Comparison of ENCODE assay signal across 20 cellular contexts in genomic region chr4:6534050-6534449, GRCh38. TPM values are rescaled to one million over a fixed set of nuclear protein-coding genes. Genes with fewer than 3 reads are reported as not detected.
DNase-seq lines count a peak whose midpoint lies in the region; ATAC-seq, FAIRE-seq and TF ChIP-seq lines count a peak whose summit lies in the region.
"Had no signal": no experiment of that assay in that cellular context is flagged by ENCODE, and none has a peak within 500 bp of the region (broad histone marks: within the 10 kb centered on the region; RNA-seq: fewer than 3 reads in every experiment).

No MANE protein-coding gene starts in this region.

- WGBS in HepG2 (ENCODE audit: low lambda C conversion rate): 90% methylated on average over 1 of the region's 1 CpG
- 100% methylated on average over 1 of the region's 1 CpG for WGBS in right lobe of liver (ENCODE audit: insufficient coverage, low coverage, low lambda C conversion rate, missing lambda C conversion rate)
- 71% methylated on average over 1 of the region's 1 CpG for WGBS in K562 (ENCODE audit: insufficient coverage, low coverage, missing lambda C conversion rate)
- WGBS in neuronal stem cell (ENCODE audit: extremely low coverage in 2 of 2, insufficient read length in 2 of 2, insufficient replicate concordance in 1 of 2), 2 donors: 100% methylated on average over 1 of the region's 1 CpG; no CpG with 5 or more reads in 1 of the 2 donors

- H2BK15ac ChIP-seq in neuronal stem cell (ENCODE audit: low read length): no peak overlapping the region

- H2BK12ac ChIP-seq in neuronal stem cell (ENCODE audit: low read length): no peak overlapping the region

- intact Hi-C loops in HepG2 (cut with micrococcal nuclease; ENCODE audit: unreplicated experiment): no loop called here
- intact Hi-C loops in right lobe of liver (cut with DNase I): no loop called here
- intact Hi-C loops in K562 (cut with micrococcal nuclease): no loop called here

- H2BK5ac ChIP-seq in neuronal stem cell (ENCODE audit: low read length): no peak overlapping the region

- H2AFZ ChIP-seq in HepG2 (ENCODE audit: low read length): no peak overlapping the region
- no peak overlapping the region for H2AFZ ChIP-seq in K562 (ENCODE audit: low read depth, low read length)
- no peak overlapping the region for H2AFZ ChIP-seq in neuronal stem cell (ENCODE audit: low read length)

- H3K4me2 ChIP-seq in HepG2 (ENCODE audit: low read depth, low read length): no peak overlapping the region
- H3K4me2 ChIP-seq in K562 (ENCODE audit: insufficient read depth, low read length): no peak overlapping the region
- H3K4me2 ChIP-seq in neuronal stem cell (ENCODE audit: insufficient read depth, low read length, poor library complexity, severe bottlenecking): no peak overlapping the region
- H3K4me2 ChIP-seq: A549, BLaER1 had no signal

- H3K9ac ChIP-seq in HepG2 (ENCODE audit: insufficient read depth, low read depth, low read length) (no peak overlapping the region), K562 (ENCODE audit: insufficient read depth in 1 of 2, low read depth in 2 of 2, low read length in 2 of 2) (no peak overlapping the region), neuronal stem cell (ENCODE audit: low read depth, low read length, poor library complexity) (no peak overlapping the region)
- H3K9ac ChIP-seq: BLaER1 had no signal

- no peak for ATAC-seq in HepG2
- no peak for ATAC-seq in right lobe of liver
- no peak for ATAC-seq in K562
- ATAC-seq: A549, GM12878 had no signal

- FAIRE-seq in HepG2 (lab: Jason Lieb, UNC): peak; percentile 47
- peak; percentile 84 for FAIRE-seq in K562 (lab: Jason Lieb, UNC)
- FAIRE-seq: A549, GM12878 had no signal

- no peak for DNase-seq in HepG2 (ENCODE audit: low spot score)
- no peak for DNase-seq in right lobe of liver
- DNase-seq in K562 (ENCODE audit: extremely low read depth in 1 of 4, low spot score in 3 of 4): no peak
- DNase-seq in neuronal stem cell (ENCODE audit: low spot score): no peak
- DNase-seq in OCI-M2 (lab: John Stamatoyannopoulos, UW; ENCODE audit: unreplicated experiment): no peak
- no peak for DNase-seq in NK-92 treated with Interleukin-12 subunit alpha and Interleukin-12 subunit beta, amount 100 ng/mL, for 24 hours (lab: John Stamatoyannopoulos, UW)
- DNase-seq in RPMI8226: no peak
- DNase-seq: AML-193; Calu3; CD4-positive, alpha-beta memory T cell; DMS53; DND-41; EL; GOT3; H9; KBM-7 had no signal

- H3K14ac ChIP-seq in neuronal stem cell (ENCODE audit: low read length): peak overlapping the region; percentile 75

- peak overlapping the region; percentile 44 for H3K23ac ChIP-seq in neuronal stem cell (ENCODE audit: low read depth, low read length, poor library complexity)

- POLR2A ChIA-PET in HepG2 (lab: Yijun Ruan, JAX): no interaction called here
- POLR2A ChIA-PET in K562 (lab: Yijun Ruan, JAX): no interaction called here

- H3K27me3 ChIP-seq in HepG2 (ENCODE audit: control insufficient read depth in 1 of 2, insufficient read depth in 2 of 2, low read length in 2 of 2) (peaks cover 8 to 55% of the 10 kb centered on the region in 2 experiments), right lobe of liver (no peaks in the 10 kb centered on the region), K562 (ENCODE audit: control insufficient read depth in 2 of 2, insufficient read depth in 2 of 2, low read length in 2 of 2) (peaks cover 42 to 86% of the 10 kb centered on the region in 2 experiments; a peak in 4 of 5 replicates), neuronal stem cell (ENCODE audit: control insufficient read depth in 3 of 3, insufficient read depth in 3 of 3, low read depth in 1 of 3, low read length in 3 of 3) (peaks cover 0 to 19% (median 0%) of the 10 kb centered on the region in 3 experiments)
- H3K27me3 ChIP-seq: BLaER1 had no signal

- H3K4me1 ChIP-seq in HepG2 (ENCODE audit: insufficient read depth, low read length) (peaks cover 13% of the 10 kb centered on the region), right lobe of liver (no peaks in the 10 kb centered on the region), K562 (replicated peaks in 1 of 2; ENCODE audit: control insufficient read depth in 2 of 2, insufficient read depth in 2 of 2, low read length in 2 of 2) (peaks cover 0 to 13% of the 10 kb centered on the region in 2 experiments; a peak in 2 of 5 replicates), neuronal stem cell (ENCODE audit: control insufficient read depth in 2 of 2, insufficient read depth in 1 of 2, low read depth in 1 of 2, low read length in 2 of 2) (peaks cover 0 to 3% of the 10 kb centered on the region in 2 donors)
- H3K4me1 ChIP-seq: A549, BLaER1 had no signal

- TF ChIP-seq CTCF in HepG2 (CRISPR knock-in tag; IDR thresholded peaks at IDR 0.05): no peak
- no peak for TF ChIP-seq CTCF in right lobe of liver (IDR thresholded peaks at IDR 0.05)
- TF ChIP-seq CTCF in K562 (IDR thresholded peaks at IDR 0.05 in 2 of 3, conservative IDR thresholded peaks at IDR 0.05 in 1 of 3; ENCODE audit: insufficient read depth in 2 of 3, low read depth in 1 of 3, low read length in 3 of 3): no peak

- no peaks in the 10 kb centered on the region for H4K20me1 ChIP-seq in HepG2 (ENCODE audit: insufficient read depth, low read length)
- 0 out of 2 replicates have a peak, but pooled peaks cover 6% of the 10 kb centered on the region for H4K20me1 ChIP-seq in K562 (replicated peaks; ENCODE audit: control insufficient read depth, insufficient read depth, low read length)
- H4K20me1 ChIP-seq: BLaER1 had no signal

- TF ChIP-seq RAD21 in HepG2 (CRISPR knock-in tag; IDR thresholded peaks at IDR 0.05) (no peak), K562 (CRISPR knock-in tag; conservative IDR thresholded peaks at IDR 0.05 in 1 of 2, IDR thresholded peaks at IDR 0.05 in 1 of 2) (no peak)

- H3K4me3 ChIP-seq in HepG2 (replicated peaks in 1 of 3; ENCODE audit: insufficient read depth in 1 of 3, low read depth in 2 of 3, low read length in 3 of 3) (no peak overlapping the region), right lobe of liver (no peak overlapping the region), K562 (no peak overlapping the region), neuronal stem cell (ENCODE audit: low read length in 2 of 2) (peak overlapping the region in 1 of 2 donors; percentile 61)
- H3K4me3 ChIP-seq: A549, BLaER1, GM12878 had no signal

- TF ChIP-seq POLR2A in HepG2 (IDR thresholded peaks at IDR 0.05; ENCODE audit: insufficient read depth in 1 of 2, low read depth in 2 of 2, low read length in 2 of 2) (no peak), right lobe of liver (IDR thresholded peaks at IDR 0.05) (no peak), K562 (conservative IDR thresholded peaks at IDR 0.05) (no peak)

- no peak overlapping the region for H3K4ac ChIP-seq in neuronal stem cell (ENCODE audit: low read length)

- in situ Hi-C loops in HepG2 (cut with HindIII; ENCODE audit: extremely low pct_ligation_motif_present, low pct_unique_long_range_greater_than_20kb): no loop called here
- in situ Hi-C loops in K562 (cut with MboI): no loop called here

- BruUV-seq in HepG2 (replicated peaks; lab: Mats Ljungman, UMichigan): no TSS peak
- no TSS peak for BruUV-seq in K562 (replicated peaks; lab: Mats Ljungman, UMichigan)

- H4K91ac ChIP-seq in neuronal stem cell (ENCODE audit: low read depth, low read length, poor library complexity): peak overlapping the region; percentile 77

- no peaks in the 10 kb centered on the region for H3K79me1 ChIP-seq in neuronal stem cell (ENCODE audit: low read depth, low read length)

- H3K27ac ChIP-seq in HepG2 (ENCODE audit: extremely low read length, insufficient read depth, low read length) (no peak overlapping the region), right lobe of liver (no peak overlapping the region), K562 (ENCODE audit: extremely low read depth, low read depth, low read length) (no peak overlapping the region), neuronal stem cell (replicated peaks; ENCODE audit: low read length) (no peak overlapping the region)
- H3K27ac ChIP-seq: 22Rv1, A549, BLaER1 had no signal

- no peak overlapping the region for H4K8ac ChIP-seq in neuronal stem cell (ENCODE audit: low read depth, low read length)

- no peak overlapping the region for H2AK5ac ChIP-seq in neuronal stem cell (ENCODE audit: low read depth, low read length)

- H3K79me2 ChIP-seq in HepG2 (ENCODE audit: insufficient read depth, low read length) (no peaks in the 10 kb centered on the region), K562 (ENCODE audit: control insufficient read depth, insufficient read depth, low read length) (no peaks in the 10 kb centered on the region)

- no peaks in the 10 kb centered on the region for H3K36me3 ChIP-seq in HepG2 (replicated peaks in 1 of 2; ENCODE audit: control insufficient read depth in 1 of 2, insufficient read depth in 2 of 2, low read length in 2 of 2)
- no peaks in the 10 kb centered on the region for H3K36me3 ChIP-seq in right lobe of liver
- no peaks in the 10 kb centered on the region for H3K36me3 ChIP-seq in K562 (ENCODE audit: control insufficient read depth, insufficient read depth, low read length)
- peaks cover 0 to 2% of the 10 kb centered on the region in 2 donors for H3K36me3 ChIP-seq in neuronal stem cell (replicated peaks in 1 of 2; ENCODE audit: control insufficient read depth in 2 of 2, insufficient read depth in 2 of 2, low read length in 2 of 2)
- H3K36me3 ChIP-seq: BLaER1 had no signal

- no peaks in the 10 kb centered on the region for H3K9me1 ChIP-seq in K562 (ENCODE audit: control insufficient read depth, insufficient read depth, low read length)

- TF ChIP-seq EP300 in HepG2 (IDR thresholded peaks at IDR 0.05; ENCODE audit: low read depth in 2 of 2, low read length in 2 of 2): no peak
- TF ChIP-seq EP300 in HepG2 (CRISPR knock-in tag; IDR thresholded peaks at IDR 0.05; ENCODE audit: borderline replicate concordance): no peak
- TF ChIP-seq EP300 in K562 (IDR thresholded peaks at IDR 0.05; ENCODE audit: low read length): no peak

- H3K9me3 ChIP-seq in HepG2 (ENCODE audit: low read length) (no peaks in the 10 kb centered on the region), right lobe of liver (no peaks in the 10 kb centered on the region), K562 (replicated peaks; ENCODE audit: control insufficient read depth, insufficient read depth, low read depth, low read length) (no peaks in the 10 kb centered on the region; the same call in 1 of the 2 replicates), neuronal stem cell (replicated peaks in 1 of 2; ENCODE audit: control insufficient read depth in 2 of 2, insufficient read depth in 1 of 2, low read depth in 1 of 2, low read length in 2 of 2) (peaks cover 0 to 5% of the 10 kb centered on the region in 2 donors)
- H3K9me3 ChIP-seq: A549, BLaER1 had no signal

- no peak overlapping the region for H2BK120ac ChIP-seq in neuronal stem cell (ENCODE audit: low read depth, low read length)

- no peak overlapping the region for H3K18ac ChIP-seq in neuronal stem cell (ENCODE audit: low read length)

- CTCF ChIA-PET in HepG2 (lab: Yijun Ruan, JAX; ENCODE audit: low intra/inter-chr PET ratio, low total read pairs) (no interaction called here), K562 (lab: Yijun Ruan, JAX; ENCODE audit: low intra/inter-chr PET ratio) (no interaction called here)

RNA-seq across cellular contexts. Expression of gene MAN2B2, which starts 40.9 kb away (rescaled TPM):
- total RNA-seq in HepG2 (2016; rRNA removed; fragmentation: Illumina TruSeq; extraction: Trizol) (2.8 and 5.4 TPM in 2 replicates), right lobe of liver (10 to 100 TPM; 22.3 to 34.1 (median 27.5) TPM), K562 (2014; rRNA removed) (5.3 and 6.0 TPM in 2 replicates), K562 (2014; rRNA removed; fragmentation: Illumina TruSeq; extraction: Trizol) (1.7 TPM in 2 replicates), K562 (2015; rRNA removed; fragmentation: Illumina TruSeq; extraction: Trizol) (3.8 and 4.1 TPM in 2 replicates), K562 (2021) (8.5 and 8.8 TPM in 2 replicates)
- total RNA-seq in HepG2 (2016; cell fraction: cytosol; rRNA removed; fragmentation: Illumina TruSeq; extraction: Trizol; ENCODE audit: low read depth): 0.62 and 0.71 TPM in 2 replicates
- total RNA-seq in HepG2 (2016; cell fraction: insoluble cytoplasmic fraction; rRNA removed; fragmentation: Illumina TruSeq; extraction: Trizol): 2.0 and 5.4 TPM in 2 replicates
- total RNA-seq in HepG2 (2016; cell fraction: membrane; rRNA removed; fragmentation: Illumina TruSeq; extraction: Trizol): 1.1 and 1.2 TPM in 2 replicates
- 6.3 and 8.0 TPM in 2 replicates for total RNA-seq in HepG2 (2016; cell fraction: nucleus; rRNA removed; fragmentation: Illumina TruSeq; extraction: Trizol)
- polyA plus RNA-seq in HepG2 (2011; rRNA removed) (4.8 and 6.4 TPM in 2 replicates), K562 (2011; rRNA removed) (2.5 and 3.7 TPM in 2 replicates), K562 (2014; fragmentation: Illumina TruSeq; extraction: Trizol) (3.7 and 4.8 TPM in 2 replicates), K562 (2014; fragmentation: Nextera tagmentation; extraction: Ambion mirVana) (under 1 TPM; 0.21 to 0.27 TPM), K562 (2014; rRNA removed) (4.2 and 4.9 TPM in 2 replicates)
- 4.7 and 6.1 TPM in 2 replicates for polyA plus RNA-seq in HepG2 (2011; cell fraction: cytosol; rRNA removed)
- 14.1 and 16.0 TPM in 2 replicates for polyA plus RNA-seq in HepG2 (2011; cell fraction: nucleus; rRNA removed)
- 4.4 and 4.5 TPM in 2 replicates for polyA plus RNA-seq in HepG2 (2012)
- polyA plus RNA-seq in HepG2 (2016; cell fraction: cytosol; fragmentation: Illumina TruSeq; extraction: Trizol; ENCODE audit: low read depth): 0.44 TPM in 2 replicates
- polyA plus RNA-seq in HepG2 (2016; cell fraction: insoluble cytoplasmic fraction; fragmentation: Illumina TruSeq; extraction: Trizol; ENCODE audit: low read depth): 2.4 and 3.0 TPM in 2 replicates
- polyA plus RNA-seq in HepG2 (2016; cell fraction: membrane; fragmentation: Illumina TruSeq; extraction: Trizol; ENCODE audit: low read depth): 0.70 and 0.92 TPM in 2 replicates
- polyA plus RNA-seq in HepG2 (2016; cell fraction: nucleus; fragmentation: Illumina TruSeq; extraction: Trizol; ENCODE audit: insufficient read depth, low read depth): 14.4 and 14.5 TPM in 2 replicates
- 9.0 and 18.8 TPM in 2 replicates for polyA minus RNA-seq in HepG2 (2011; rRNA and poly(A)+ RNA removed; ENCODE audit: low replicate concordance)
- 7.6 and 8.0 TPM in 2 replicates for polyA minus RNA-seq in HepG2 (2011; cell fraction: cytosol; rRNA and poly(A)+ RNA removed)
- 5.0 and 6.2 TPM in 2 replicates for polyA minus RNA-seq in HepG2 (2011; cell fraction: nucleus; rRNA and poly(A)+ RNA removed)
- 7.7 and 16.2 TPM in 2 replicates for total RNA-seq in K562 (2011; cell fraction: chromatin; rRNA removed; ENCODE audit: low replicate concordance)
- 17.6 and 18.3 TPM in 2 replicates for total RNA-seq in K562 (2011; cell fraction: nucleolus; rRNA removed)
- total RNA-seq in K562 (2011; cell fraction: nucleoplasm; rRNA removed): 12.6 TPM in 2 replicates
- polyA plus RNA-seq in K562 (2011; cell fraction: cytosol; rRNA removed): 3.8 and 8.3 TPM in 2 replicates
- polyA plus RNA-seq in K562 (2011; cell fraction: nucleus; rRNA removed): 8.0 and 12.5 TPM in 2 replicates
- 5.9 and 18.3 TPM in 2 replicates for polyA plus RNA-seq in K562 (2012)
- 2.5 and 3.6 TPM in 2 replicates for polyA minus RNA-seq in K562 (2011; rRNA and poly(A)+ RNA removed)
- 6.9 and 13.0 TPM in 2 replicates for polyA minus RNA-seq in K562 (2011; cell fraction: cytosol; rRNA and poly(A)+ RNA removed)
- 5.7 and 6.0 TPM in 2 replicates for polyA minus RNA-seq in K562 (2011; cell fraction: nucleus; rRNA and poly(A)+ RNA removed)
- 3.9 TPM for polyA plus RNA-seq in neuronal stem cell (2013, experiment 1 of 2)
- 4.0 TPM for polyA plus RNA-seq in neuronal stem cell (2013, experiment 2 of 2)

Comparison
In these comparisons a context has a peak if more than half of its experiments do, and no peak if none do; other contexts are left out.
1. Of the 241 proteins assayed by ChIP-seq in both HepG2 and K562: peak only in HepG2: ARNT, FOXK2 and ZNF282; only in K562: EHMT2, ELF4 and HBP1; in both: none; in neither: 233; mixed calls (peak in some experiments, not most) for 2.